ENCODE assay signal across 1 cellular context in the genomic region with DNA sequence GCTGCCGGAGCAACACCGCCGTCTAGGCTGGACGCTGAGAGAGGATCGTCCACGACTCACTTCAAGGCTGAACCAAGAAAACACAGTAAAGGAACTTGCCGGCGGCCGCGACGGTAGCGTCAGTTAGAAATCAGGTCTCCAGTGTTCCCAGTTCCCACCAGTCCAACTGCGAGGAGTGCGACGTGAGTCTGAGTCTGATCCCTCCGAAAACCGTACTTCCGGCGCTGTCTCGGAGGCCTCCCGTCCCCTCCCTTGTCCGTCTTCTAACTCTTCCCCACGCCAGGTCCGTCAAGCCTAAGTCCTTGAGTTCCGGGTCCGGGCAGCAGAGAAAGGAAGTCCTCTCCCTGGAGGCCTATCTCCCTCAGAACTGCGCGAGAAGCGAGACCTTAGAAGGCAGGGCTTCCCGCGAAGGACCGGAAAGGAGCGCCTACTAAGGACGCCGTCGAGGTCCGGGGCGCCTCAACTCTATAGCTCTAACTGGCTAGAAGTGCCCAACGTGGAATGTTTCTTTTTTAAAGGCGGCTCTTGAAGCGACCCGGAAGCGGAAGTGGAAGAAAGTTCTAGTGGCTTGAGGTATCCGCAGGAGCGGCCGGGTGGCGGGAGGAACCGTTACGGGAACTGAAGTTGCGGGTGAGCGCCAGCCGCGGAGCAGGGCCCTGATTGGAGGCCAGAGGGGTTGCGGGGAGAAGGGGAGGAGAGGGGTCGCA.
TF ChIP-seq lines count a peak whose summit lies in the region.

TSS of gene BANF1 (plus strand) at position 563 of the 707 bp plus-strand sequence. CDS start 748 bp downstream, outside the sequence.
A gene with protein sequence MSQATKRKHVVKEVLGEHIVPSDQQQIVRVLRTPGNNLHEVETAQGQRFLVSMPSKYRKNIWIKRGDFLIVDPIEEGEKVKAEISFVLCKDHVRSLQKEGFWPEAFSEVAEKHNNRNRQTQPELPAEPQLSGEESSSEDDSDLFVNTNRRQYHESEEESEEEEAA (minus strand): TSS at position 217 of the 707 bp plus-strand sequence. CDS start 1,768 bp downstream, outside the sequence.

TF ChIP-seq in HEK293, 187 proteins besides CTCF, POLR2A, EP300 and RAD21 (continued from another document and continues in another):
- TF ChIP-seq ZSCAN30 (tag by site-specific recombination; IDR thresholded peaks at IDR 0.05) (peak; percentile 93), ZNF362 (tag by site-specific recombination; IDR thresholded peaks at IDR 0.05) (peak; percentile 97), ZNF37A (tag by site-specific recombination; IDR thresholded peaks at IDR 0.05) (no peak), ZNF529 (tag by site-specific recombination; IDR thresholded peaks at IDR 0.05; ENCODE audit: insufficient replicate concordance) (no peak), ZNF664 (tag by site-specific recombination; IDR thresholded peaks at IDR 0.05) (peak; percentile 72), ZNF449 (tag by site-specific recombination; IDR thresholded peaks at IDR 0.05) (peak; percentile 60; the same call in 1 of the 2 replicates), MZF1 (tag by site-specific recombination; IDR thresholded peaks at IDR 0.05; ENCODE audit: borderline replicate concordance) (peak; percentile 71; the same call in 1 of the 2 replicates), ZNF596 (tag by site-specific recombination; IDR thresholded peaks at IDR 0.05) (no peak), ZNF302 (tag by site-specific recombination; IDR thresholded peaks at IDR 0.05; ENCODE audit: low read depth) (no peak), ZNF513 (tag by site-specific recombination; IDR thresholded peaks at IDR 0.05) (no peak), OVOL3 (tag by site-specific recombination; IDR thresholded peaks at IDR 0.05) (peak; percentile 45; the same call in 1 of the 2 replicates), ZNF140 (tag by site-specific recombination; IDR thresholded peaks at IDR 0.05) (no peak), ZNF544 (tag by site-specific recombination; IDR thresholded peaks at IDR 0.05) (no peak), ZNF423 (tag by site-specific recombination; IDR thresholded peaks at IDR 0.05) (no peak; the same call in 1 of the 2 replicates), ZNF24 (tag by site-specific recombination; IDR thresholded peaks at IDR 0.05) (peak; percentile 94), ZNF16 (tag by site-specific recombination; IDR thresholded peaks at IDR 0.05; ENCODE audit: low read depth) (no peak), ZBTB20 (tag by site-specific recombination; IDR thresholded peaks at IDR 0.05) (peak; percentile 56; the same call in 1 of the 2 replicates), SP2 (tag by site-specific recombination; IDR thresholded peaks at IDR 0.05) (peak; percentile 87), ZNF48 (tag by site-specific recombination; IDR thresholded peaks at IDR 0.05) (no peak), ZNF221 (tag by site-specific recombination; IDR thresholded peaks at IDR 0.05; ENCODE audit: borderline replicate concordance) (no peak), ZNF114 (tag by site-specific recombination; IDR thresholded peaks at IDR 0.05) (no peak), ZNF112 (tag by site-specific recombination; IDR thresholded peaks at IDR 0.05) (no peak), OSR2 (tag by site-specific recombination; IDR thresholded peaks at IDR 0.05) (no peak), ZNF416 (tag by site-specific recombination; IDR thresholded peaks at IDR 0.05) (no peak), ZNF404 (tag by site-specific recombination; IDR thresholded peaks at IDR 0.05) (no peak), ZNF768 (tag by site-specific recombination; IDR thresholded peaks at IDR 0.05) (no peak), HOXC10 (CRISPR knock-in tag; IDR thresholded peaks at IDR 0.05) (no peak), ZBTB1 (tag by site-specific recombination; IDR thresholded peaks at IDR 0.05) (peak; percentile 96), ZNF571 (tag by site-specific recombination; IDR thresholded peaks at IDR 0.05) (no peak), ZNF23 (tag by site-specific recombination; IDR thresholded peaks at IDR 0.05; ENCODE audit: borderline replicate concordance) (no peak), ZNF670 (tag by site-specific recombination; IDR thresholded peaks at IDR 0.05; ENCODE audit: low read depth) (no peak), ZNF701 (tag by site-specific recombination; IDR thresholded peaks at IDR 0.05) (no peak), ZNF266 (tag by site-specific recombination; IDR thresholded peaks at IDR 0.05; ENCODE audit: low read depth) (peak; percentile 29; the same call in 1 of the 2 replicates), MEIS1 (CRISPR knock-in tag; IDR thresholded peaks at IDR 0.05; ENCODE audit: borderline replicate concordance) (no peak), ZNF239 (tag by site-specific recombination; IDR thresholded peaks at IDR 0.05) (0 out of 2 replicates have a peak, but pooled peaks have one; percentile 66), ZNF214 (tag by site-specific recombination; IDR thresholded peaks at IDR 0.05; ENCODE audit: borderline replicate concordance) (no peak), ZBTB17 (tag by site-specific recombination; IDR thresholded peaks at IDR 0.05) (peak; percentile 95), ZNF394 (tag by site-specific recombination; IDR thresholded peaks at IDR 0.05; ENCODE audit: borderline replicate concordance) (peak; percentile 87), SP3 (tag by site-specific recombination; IDR thresholded peaks at IDR 0.05) (peak; percentile 91), ZNF830 (tag by site-specific recombination; IDR thresholded peaks at IDR 0.05; ENCODE audit: low read depth) (no peak), ZNF292 (tag by site-specific recombination; IDR thresholded peaks at IDR 0.05; ENCODE audit: borderline replicate concordance, low read depth) (no peak), BCL11A (tag by site-specific recombination; IDR thresholded peaks at IDR 0.05; ENCODE audit: low read depth) (no peak), ZBTB8A (tag by site-specific recombination; IDR thresholded peaks at IDR 0.05) (peak; percentile 58; the same call in 1 of the 2 replicates), GFI1B (tag by site-specific recombination; IDR thresholded peaks at IDR 0.05) (no peak), ZNF654 (tag by site-specific recombination; IDR thresholded peaks at IDR 0.05; ENCODE audit: low read depth) (peak; percentile 17; the same call in 1 of the 2 replicates), ZNF707 (tag by site-specific recombination; IDR thresholded peaks at IDR 0.05) (no peak), EGR2 (tag by site-specific recombination; IDR thresholded peaks at IDR 0.05; ENCODE audit: low read depth) (0 out of 2 replicates have a peak, but pooled peaks have one; percentile 36), ZFP69B (tag by site-specific recombination; IDR thresholded peaks at IDR 0.05) (peak; percentile 98), ZNF521 (tag by site-specific recombination; IDR thresholded peaks at IDR 0.05) (no peak), ZSCAN23 (tag by site-specific recombination; IDR thresholded peaks at IDR 0.05) (peak; percentile 91)
- TF ChIP-seq, protein P1, sequence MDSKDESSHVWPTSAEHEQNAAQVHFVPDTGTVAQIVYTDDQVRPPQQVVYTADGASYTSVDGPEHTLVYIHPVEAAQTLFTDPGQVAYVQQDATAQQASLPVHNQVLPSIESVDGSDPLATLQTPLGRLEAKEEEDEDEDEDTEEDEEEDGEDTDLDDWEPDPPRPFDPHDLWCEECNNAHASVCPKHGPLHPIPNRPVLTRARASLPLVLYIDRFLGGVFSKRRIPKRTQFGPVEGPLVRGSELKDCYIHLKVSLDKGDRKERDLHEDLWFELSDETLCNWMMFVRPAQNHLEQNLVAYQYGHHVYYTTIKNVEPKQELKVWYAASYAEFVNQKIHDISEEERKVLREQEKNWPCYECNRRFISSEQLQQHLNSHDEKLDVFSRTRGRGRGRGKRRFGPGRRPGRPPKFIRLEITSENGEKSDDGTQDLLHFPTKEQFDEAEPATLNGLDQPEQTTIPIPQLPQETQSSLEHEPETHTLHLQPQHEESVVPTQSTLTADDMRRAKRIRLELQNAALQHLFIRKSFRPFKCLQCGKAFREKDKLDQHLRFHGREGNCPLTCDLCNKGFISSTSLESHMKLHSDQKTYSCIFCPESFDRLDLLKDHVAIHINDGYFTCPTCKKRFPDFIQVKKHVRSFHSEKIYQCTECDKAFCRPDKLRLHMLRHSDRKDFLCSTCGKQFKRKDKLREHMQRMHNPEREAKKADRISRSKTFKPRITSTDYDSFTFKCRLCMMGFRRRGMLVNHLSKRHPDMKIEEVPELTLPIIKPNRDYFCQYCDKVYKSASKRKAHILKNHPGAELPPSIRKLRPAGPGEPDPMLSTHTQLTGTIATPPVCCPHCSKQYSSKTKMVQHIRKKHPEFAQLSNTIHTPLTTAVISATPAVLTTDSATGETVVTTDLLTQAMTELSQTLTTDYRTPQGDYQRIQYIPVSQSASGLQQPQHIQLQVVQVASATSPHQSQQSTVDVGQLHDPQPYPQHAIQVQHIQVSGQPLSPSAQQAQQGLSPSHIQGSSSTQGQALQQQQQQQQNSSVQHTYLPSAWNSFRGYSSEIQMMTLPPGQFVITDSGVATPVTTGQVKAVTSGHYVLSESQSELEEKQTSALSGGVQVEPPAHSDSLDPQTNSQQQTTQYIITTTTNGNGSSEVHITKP (tag by site-specific recombination; IDR thresholded peaks at IDR 0.05) = peak; percentile 61; the same call in 1 of the 2 replicates
- TF ChIP-seq, protein P2, sequence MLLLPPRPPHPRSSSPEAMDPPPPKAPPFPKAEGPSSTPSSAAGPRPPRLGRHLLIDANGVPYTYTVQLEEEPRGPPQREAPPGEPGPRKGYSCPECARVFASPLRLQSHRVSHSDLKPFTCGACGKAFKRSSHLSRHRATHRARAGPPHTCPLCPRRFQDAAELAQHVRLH (tag by site-specific recombination; IDR thresholded peaks at IDR 0.05) = peak; percentile 97
- TF ChIP-seq, protein P3, sequence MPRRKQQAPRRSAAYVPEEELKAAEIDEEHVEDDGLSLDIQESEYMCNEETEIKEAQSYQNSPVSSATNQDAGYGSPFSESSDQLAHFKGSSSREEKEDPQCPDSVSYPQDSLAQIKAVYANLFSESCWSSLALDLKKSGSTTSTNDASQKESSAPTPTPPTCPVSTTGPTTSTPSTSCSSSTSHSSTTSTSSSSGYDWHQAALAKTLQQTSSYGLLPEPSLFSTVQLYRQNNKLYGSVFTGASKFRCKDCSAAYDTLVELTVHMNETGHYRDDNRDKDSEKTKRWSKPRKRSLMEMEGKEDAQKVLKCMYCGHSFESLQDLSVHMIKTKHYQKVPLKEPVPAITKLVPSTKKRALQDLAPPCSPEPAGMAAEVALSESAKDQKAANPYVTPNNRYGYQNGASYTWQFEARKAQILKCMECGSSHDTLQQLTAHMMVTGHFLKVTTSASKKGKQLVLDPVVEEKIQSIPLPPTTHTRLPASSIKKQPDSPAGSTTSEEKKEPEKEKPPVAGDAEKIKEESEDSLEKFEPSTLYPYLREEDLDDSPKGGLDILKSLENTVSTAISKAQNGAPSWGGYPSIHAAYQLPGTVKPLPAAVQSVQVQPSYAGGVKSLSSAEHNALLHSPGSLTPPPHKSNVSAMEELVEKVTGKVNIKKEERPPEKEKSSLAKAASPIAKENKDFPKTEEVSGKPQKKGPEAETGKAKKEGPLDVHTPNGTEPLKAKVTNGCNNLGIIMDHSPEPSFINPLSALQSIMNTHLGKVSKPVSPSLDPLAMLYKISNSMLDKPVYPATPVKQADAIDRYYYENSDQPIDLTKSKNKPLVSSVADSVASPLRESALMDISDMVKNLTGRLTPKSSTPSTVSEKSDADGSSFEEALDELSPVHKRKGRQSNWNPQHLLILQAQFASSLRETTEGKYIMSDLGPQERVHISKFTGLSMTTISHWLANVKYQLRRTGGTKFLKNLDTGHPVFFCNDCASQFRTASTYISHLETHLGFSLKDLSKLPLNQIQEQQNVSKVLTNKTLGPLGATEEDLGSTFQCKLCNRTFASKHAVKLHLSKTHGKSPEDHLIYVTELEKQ (tag by site-specific recombination; IDR thresholded peaks at IDR 0.05; ENCODE audit: borderline replicate concordance) = peak; percentile 45; the same call in 1 of the 2 replicates
- TF ChIP-seq, protein P4, sequence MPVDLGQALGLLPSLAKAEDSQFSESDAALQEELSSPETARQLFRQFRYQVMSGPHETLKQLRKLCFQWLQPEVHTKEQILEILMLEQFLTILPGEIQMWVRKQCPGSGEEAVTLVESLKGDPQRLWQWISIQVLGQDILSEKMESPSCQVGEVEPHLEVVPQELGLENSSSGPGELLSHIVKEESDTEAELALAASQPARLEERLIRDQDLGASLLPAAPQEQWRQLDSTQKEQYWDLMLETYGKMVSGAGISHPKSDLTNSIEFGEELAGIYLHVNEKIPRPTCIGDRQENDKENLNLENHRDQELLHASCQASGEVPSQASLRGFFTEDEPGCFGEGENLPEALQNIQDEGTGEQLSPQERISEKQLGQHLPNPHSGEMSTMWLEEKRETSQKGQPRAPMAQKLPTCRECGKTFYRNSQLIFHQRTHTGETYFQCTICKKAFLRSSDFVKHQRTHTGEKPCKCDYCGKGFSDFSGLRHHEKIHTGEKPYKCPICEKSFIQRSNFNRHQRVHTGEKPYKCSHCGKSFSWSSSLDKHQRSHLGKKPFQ (tag by site-specific recombination; IDR thresholded peaks at IDR 0.05) = peak; percentile 99
